ENCODE assay signal across 12 cellular contexts in genomic region chr17:61279476-61280145, GRCh38.
DNase-seq lines count a peak whose midpoint lies in the region; ATAC-seq and TF ChIP-seq lines count a peak whose summit lies in the region.
"Had no signal": no experiment of that assay in that cellular context is flagged by ENCODE, and none has a peak within 500 bp of the region (broad histone marks: within the 10 kb centered on the region; RNA-seq: fewer than 3 reads in every experiment).

No MANE protein-coding gene starts in this region.

- H3K27me3 Mint-ChIP-seq in WTC11 (ENCODE audit: low read depth): peaks cover 7% of the 10 kb centered on the region
- H3K27me3 Mint-ChIP-seq in immature natural killer cell (ENCODE audit: low read depth in 3 of 3): peaks cover 0 to 6% (median 2%) of the 10 kb centered on the region in 3 donors
- H3K27me3 Mint-ChIP-seq in naive thymus-derived CD4-positive, alpha-beta T cell: no peaks in the 10 kb centered on the region

- H3K4me3 Mint-ChIP-seq in WTC11: no peak overlapping the region
- no peak overlapping the region for H3K4me3 Mint-ChIP-seq in immature natural killer cell
- no peak overlapping the region for H3K4me3 Mint-ChIP-seq in naive thymus-derived CD4-positive, alpha-beta T cell

- H3K4me1 Mint-ChIP-seq in WTC11: peaks cover 15% of the 10 kb centered on the region
- peaks cover 28 to 47% of the 10 kb centered on the region in 2 donors for H3K4me1 Mint-ChIP-seq in immature natural killer cell
- peaks cover 0 to 22% (median 4%) of the 10 kb centered on the region in 7 donors for H3K4me1 Mint-ChIP-seq in naive thymus-derived CD4-positive, alpha-beta T cell

- ATAC-seq in WTC11 (no peak), HG02571 (IDR thresholded peaks at IDR 0.05; ENCODE audit: unreplicated experiment) (no peak), HG02798 (IDR thresholded peaks at IDR 0.05; ENCODE audit: poor library complexity, unreplicated experiment) (no peak)
- no peak for ATAC-seq in naive thymus-derived CD4-positive, alpha-beta T cell

- H3K4me1 ChIP-seq in naive thymus-derived CD4-positive, alpha-beta T cell (ENCODE audit: control insufficient read depth in 2 of 2, insufficient read depth in 2 of 2, low read length in 2 of 2): no peaks in the 10 kb centered on the region
- H3K4me1 ChIP-seq: colonic mucosa had no signal

- POLR2A ChIA-PET in WTC11 (lab: Charles Lee): interaction anchor here (0.7 kb wide), 1 partner anchor 15 kb away, joined by 4 read pairs; no protein-coding TSS in a partner anchor
- POLR2A ChIA-PET in naive thymus-derived CD4-positive, alpha-beta T cell (lab: Charles Lee): no interaction called here

- no peak for TF ChIP-seq CTCF in AG10803 (conservative IDR thresholded peaks at IDR 0.05; ENCODE audit: low read length)
- TF ChIP-seq CTCF in WTC11 (IDR thresholded peaks at IDR 0.05): no peak

- no peak overlapping the region for H3K27ac ChIP-seq in naive thymus-derived CD4-positive, alpha-beta T cell (ENCODE audit: low read depth, low read length)
- H3K27ac ChIP-seq: colonic mucosa had no signal

- H3K27me3 ChIP-seq in naive thymus-derived CD4-positive, alpha-beta T cell (ENCODE audit: control insufficient read depth in 2 of 2, insufficient read depth in 2 of 2, low read length in 2 of 2): no peaks in the 10 kb centered on the region
- H3K27me3 ChIP-seq: colonic mucosa had no signal

- H3K9me3 Mint-ChIP-seq in WTC11: peaks cover 12% of the 10 kb centered on the region
- no peaks in the 10 kb centered on the region for H3K9me3 Mint-ChIP-seq in immature natural killer cell
- peaks cover 0 to 2% (median 0%) of the 10 kb centered on the region in 11 donors for H3K9me3 Mint-ChIP-seq in naive thymus-derived CD4-positive, alpha-beta T cell

- intact Hi-C loops in naive thymus-derived CD4-positive, alpha-beta T cell (cut with micrococcal nuclease): no loop called here

- DNase-seq in AG10803 (ENCODE audit: low read depth) (peak; percentile 36), H4 (ENCODE audit: low spot score) (peak; percentile 52), WTC11 (ENCODE audit: low spot score) (no peak), immature natural killer cell (no peak), NCI-H1048 (lab: John Stamatoyannopoulos, UW) (no peak)
- no peak for DNase-seq in naive thymus-derived CD4-positive, alpha-beta T cell
- DNase-seq: activated effector memory CD4-positive, alpha-beta T cell treated with Interleukin-2 at 50 U/mL for 16 hours; colonic mucosa; kidney; stimulated activated CD4-positive, alpha-beta T cell treated with anti-CD3 and anti-CD28 coated beads, Interleukin-15, amount 100 ng/mL, for 24 hours had no signal

- H3K27ac Mint-ChIP-seq in WTC11: 0 out of 2 replicates have a peak overlapping the region, but pooled peaks have one; percentile 23
- peak overlapping the region in 4 of 6 donors; percentile 10 to 61 (median 28) for H3K27ac Mint-ChIP-seq in immature natural killer cell
- peak overlapping the region in 1 of 9 donors; percentile 46 for H3K27ac Mint-ChIP-seq in naive thymus-derived CD4-positive, alpha-beta T cell

- H3K9me3 ChIP-seq in naive thymus-derived CD4-positive, alpha-beta T cell (ENCODE audit: control insufficient read depth in 2 of 3, low read length in 3 of 3): no peaks in the 10 kb centered on the region
- H3K9me3 ChIP-seq: colonic mucosa had no signal

- H3K4me3 ChIP-seq in AG10803 (ENCODE audit: low read length): no peak overlapping the region
- H3K4me3 ChIP-seq in naive thymus-derived CD4-positive, alpha-beta T cell (ENCODE audit: low read length): no peak overlapping the region
- H3K4me3 ChIP-seq: colonic mucosa had no signal

- H3K36me3 ChIP-seq in naive thymus-derived CD4-positive, alpha-beta T cell (ENCODE audit: control insufficient read depth in 2 of 3, insufficient read depth in 3 of 3, low read length in 3 of 3): no peaks in the 10 kb centered on the region
- H3K36me3 ChIP-seq: colonic mucosa had no signal

- CTCF ChIA-PET in WTC11 (lab: Charles Lee): no interaction called here
- CTCF ChIA-PET in naive thymus-derived CD4-positive, alpha-beta T cell (lab: Charles Lee): no interaction called here

- H3K36me3 Mint-ChIP-seq in WTC11: peaks cover 11% of the 10 kb centered on the region
- H3K36me3 Mint-ChIP-seq in immature natural killer cell: peaks cover 0 to 10% (median 4%) of the 10 kb centered on the region in 3 donors
- peaks cover 0 to 29% (median 19%) of the 10 kb centered on the region in 5 donors for H3K36me3 Mint-ChIP-seq in naive thymus-derived CD4-positive, alpha-beta T cell

TF ChIP-seq in WTC11, 78 proteins besides CTCF, POLR2A, EP300 and RAD21:
- TF ChIP-seq NFYB (CRISPR knock-in tag; conservative IDR thresholded peaks at IDR 0.05; ENCODE audit: low read depth) (no peak), CREM (CRISPR knock-in tag; IDR thresholded peaks at IDR 0.05) (no peak), ERG (CRISPR knock-in tag; IDR thresholded peaks at IDR 0.05) (no peak)
TF ChIP-seq in WTC11: peak in this region for 0.

Comparison
In these comparisons a context has a peak if more than half of its experiments do, and no peak if none do; other contexts are left out.
1. DNase-seq: peak in AG10803 (single experiment) and H4 (single experiment); none in WTC11 (single experiment), immature natural killer cell (0 of 3), naive thymus-derived CD4-positive, alpha-beta T cell (0 of 9) and NCI-H1048 (single experiment).